8 cellular contexts compared by ENCODE assay signal in genomic region chr2:153478289-153479261, GRCh38. TPM values are rescaled to one million over a fixed set of nuclear protein-coding genes. Genes with fewer than 3 reads are reported as not detected.
DNase-seq lines count a peak whose midpoint lies in the region; ATAC-seq and TF ChIP-seq lines count a peak whose summit lies in the region.

Gene RPRM, minus strand, starts transcription at chr2:153478762. Its CDS starts 197 bp downstream, at chr2:153478565.

- intact Hi-C loops in CD14-positive monocyte (cut with micrococcal nuclease): no loop called here

- H3K36me3 Mint-ChIP-seq in CD14-positive monocyte: peaks cover 3 to 4% of the 10 kb centered on the region in 2 donors
- no peaks in the 10 kb centered on the region for H3K36me3 Mint-ChIP-seq in activated T-helper 17 cell treated with anti-CD3 and anti-CD28 coated beads, Interleukin-2, amount 50 U/mL, for 72 hours (ENCODE audit: low read depth)
- H3K36me3 Mint-ChIP-seq in nephron progenitor cell (ENCODE audit: low read depth): no peaks in the 10 kb centered on the region

- H3K4me1 Mint-ChIP-seq in CD14-positive monocyte: peaks cover 19% of the 10 kb centered on the region
- peaks cover 6% of the 10 kb centered on the region for H3K4me1 Mint-ChIP-seq in activated T-helper 17 cell treated with anti-CD3 and anti-CD28 coated beads, Interleukin-2, amount 50 U/mL, for 72 hours
- H3K4me1 Mint-ChIP-seq in nephron progenitor cell: peaks cover 81% of the 10 kb centered on the region

- H3K9me3 Mint-ChIP-seq in CD14-positive monocyte: peaks cover 0 to 19% (median 14%) of the 10 kb centered on the region in 7 donors
- H3K9me3 Mint-ChIP-seq in activated T-helper 17 cell treated with anti-CD3 and anti-CD28 coated beads, Interleukin-2, amount 50 U/mL, for 72 hours: no peaks in the 10 kb centered on the region
- no peaks in the 10 kb centered on the region for H3K9me3 Mint-ChIP-seq in nephron progenitor cell

- H3K27ac Mint-ChIP-seq in CD14-positive monocyte (peak within 1 kb of the TSS in 2 of 7 donors; percentile 15 to 22), nephron progenitor cell (peak within 1 kb of the TSS; percentile 96)
- H3K27ac Mint-ChIP-seq in activated T-helper 17 cell treated with anti-CD3 and anti-CD28 coated beads, Interleukin-2, amount 50 U/mL, for 72 hours: no peak within 1 kb of the TSS

- peak; percentile 86 for ATAC-seq in GM19372 (IDR thresholded peaks at IDR 0.05; ENCODE audit: low read depth, unreplicated experiment)
- ATAC-seq in HG03457 (IDR thresholded peaks at IDR 0.05; ENCODE audit: unreplicated experiment): peak; percentile 91
- peak; percentile 87 for ATAC-seq in activated T-helper 17 cell treated with anti-CD3 and anti-CD28 coated beads, Interleukin-2, amount 50 U/mL, for 72 hours (replicated peaks)

- H3K27me3 Mint-ChIP-seq in CD14-positive monocyte (ENCODE audit: low read depth in 3 of 3): peaks cover 51 to 60% (median 53%) of the 10 kb centered on the region in 3 donors
- H3K27me3 Mint-ChIP-seq in activated T-helper 17 cell treated with anti-CD3 and anti-CD28 coated beads, Interleukin-2, amount 50 U/mL, for 72 hours: peaks cover 54% of the 10 kb centered on the region
- H3K27me3 Mint-ChIP-seq in nephron progenitor cell (ENCODE audit: low read depth, poor library complexity): peaks cover 13% of the 10 kb centered on the region

- TF ChIP-seq CTCF in CD14-positive monocyte (IDR thresholded peaks at IDR 0.05) (peak; percentile 77), nephron progenitor cell (IDR thresholded peaks at IDR 0.05) (peak; percentile 88)

- H3K4me3 Mint-ChIP-seq in CD14-positive monocyte (peak within 1 kb of the TSS; percentile 70 to 90), nephron progenitor cell (peak within 1 kb of the TSS; percentile 81)
- peak within 1 kb of the TSS; percentile 61 for H3K4me3 Mint-ChIP-seq in activated T-helper 17 cell treated with anti-CD3 and anti-CD28 coated beads, Interleukin-2, amount 50 U/mL, for 72 hours

- no peak for DNase-seq in CD14-positive monocyte (ENCODE audit: low spot score)
- peak; percentile 71 for DNase-seq in NCI-H82 treated with DMSO at 0.1 percent for 48 hours (lab: John Stamatoyannopoulos, UW; ENCODE audit: unreplicated experiment)
- DNase-seq in fibroblast of the conjunctiva (ENCODE audit: low read depth): peak; percentile 9
- peak; percentile 91 for DNase-seq in nephron progenitor cell
- DNase-seq in stromal cell of bone marrow (ENCODE audit: low read depth): peak; percentile 14

RNA-seq across cellular contexts. Expression of gene RPRM, which starts in this region (rescaled TPM):
- polyA plus RNA-seq in CD14-positive monocyte: not detected
- total RNA-seq in activated T-helper 17 cell treated with anti-CD3 and anti-CD28 coated beads, Interleukin-2, amount 50 U/mL, for 72 hours: not detected

Comparison
In these comparisons a context has a peak if more than half of its experiments do, and no peak if none do; other contexts are left out.
1. Peak in ATAC-seq in activated T-helper 17 cell treated with anti-CD3 and anti-CD28 coated beads, Interleukin-2, amount 50 U/mL, for 72 hours; RNA of the gene not detected or under 1 TPM.